ENCODE assay signal across 11 cellular contexts in genomic region chr6:30465582-30466306, GRCh38. TPM values are rescaled to one million over a fixed set of nuclear protein-coding genes. Genes with fewer than 3 reads are reported as not detected.
DNase-seq lines count a peak whose midpoint lies in the region; ATAC-seq, FAIRE-seq and TF ChIP-seq lines count a peak whose summit lies in the region.
"Had no signal": no experiment of that assay in that cellular context is flagged by ENCODE, and none has a peak within 500 bp of the region (broad histone marks: within the 10 kb centered on the region; RNA-seq: fewer than 3 reads in every experiment).

No MANE protein-coding gene starts in this region.

- no peaks in the 10 kb centered on the region for H3K36me3 Mint-ChIP-seq in CD8-positive, alpha-beta memory T cell

- DNase-seq in CD8-positive, alpha-beta memory T cell = no peak
- DNase-seq in fibroblast of the aortic adventitia (ENCODE audit: low read depth) = no peak
- DNase-seq in pancreas = no peak
- no peak for DNase-seq in activated T-cell treated with anti-CD3 and anti-CD28 coated beads for 4 hours
- no peak for DNase-seq in activated CD8-positive, alpha-beta memory T cell treated with anti-CD3 and anti-CD28 coated beads, Interleukin-2, amount 50 U/mL, for 4 hours
- DNase-seq: NCI-H2107, WERI-Rb-1 had no signal

- peak overlapping the region in 6 of 7 donors; percentile 42 to 91 (median 70) for H3K4me3 Mint-ChIP-seq in CD8-positive, alpha-beta memory T cell

- H3K9ac ChIP-seq in SU-DHL-6 (ENCODE audit: low read length) = peak overlapping the region; percentile 11; the same call in 1 of the 2 replicates

- no peaks in the 10 kb centered on the region for H3K79me2 ChIP-seq in SU-DHL-6 (ENCODE audit: insufficient read depth, low read length)

- peak overlapping the region; percentile 9 for H2AFZ ChIP-seq in SU-DHL-6 (ENCODE audit: low read depth, low read length, severe bottlenecking)

- intact Hi-C loops in pancreas (cut with DNase I) = no loop called here

- no peaks in the 10 kb centered on the region for H3K36me3 ChIP-seq in CD8-positive, alpha-beta memory T cell (ENCODE audit: insufficient read depth, low read length)
- H3K36me3 ChIP-seq in SU-DHL-6 (ENCODE audit: low read length) (no peaks in the 10 kb centered on the region), pancreas (no peaks in the 10 kb centered on the region)
- H3K36me3 ChIP-seq: WERI-Rb-1 had no signal

- H3K4me1 Mint-ChIP-seq in CD8-positive, alpha-beta memory T cell = peaks cover 43 to 61% (median 54%) of the 10 kb centered on the region in 3 donors

- WGBS in pancreas, 2 donors = 17 to 20% methylated on average over 13 of the region's 13 CpGs

- TF ChIP-seq CTCF in SU-DHL-6 (IDR thresholded peaks at IDR 0.05; ENCODE audit: insufficient read depth, low read length, poor library complexity, severe bottlenecking) (no peak), fibroblast of the aortic adventitia (IDR thresholded peaks at IDR 0.05; ENCODE audit: insufficient read depth, low read length) (no peak), pancreas (IDR thresholded peaks at IDR 0.05) (no peak)

- peak overlapping the region; percentile 63 for H3K4me3 ChIP-seq in CD8-positive, alpha-beta memory T cell (ENCODE audit: low read length)
- H3K4me3 ChIP-seq in SU-DHL-6 (ENCODE audit: insufficient read depth, low read length, poor library complexity, severe bottlenecking) = peak overlapping the region; percentile 37
- peak overlapping the region; percentile 49 for H3K4me3 ChIP-seq in fibroblast of the aortic adventitia (ENCODE audit: low read depth, low read length)
- peak overlapping the region; percentile 13 to 54 (median 33) for H3K4me3 ChIP-seq in pancreas

- H3K4me2 ChIP-seq in SU-DHL-6 (ENCODE audit: low read depth, low read length, poor library complexity, severe bottlenecking) = peak overlapping the region; percentile 59

- peak overlapping the region in 1 of 8 donors; percentile 15 for H3K27ac Mint-ChIP-seq in CD8-positive, alpha-beta memory T cell

- no peaks in the 10 kb centered on the region for H4K20me1 ChIP-seq in SU-DHL-6 (ENCODE audit: low read depth, low read length)

- TF ChIP-seq POLR2A in GM18505 (IDR thresholded peaks at IDR 0.05; ENCODE audit: borderline replicate concordance, extremely low read depth, insufficient read depth, insufficient read length) = no peak

- H3K9me3 Mint-ChIP-seq in CD8-positive, alpha-beta memory T cell = no peaks in the 10 kb centered on the region

- H3K9me2 ChIP-seq in SU-DHL-6 (replicated peaks; ENCODE audit: insufficient read depth, low read length) = no peaks in the 10 kb centered on the region

- no peaks in the 10 kb centered on the region for H3K9me3 ChIP-seq in CD8-positive, alpha-beta memory T cell (ENCODE audit: low read length)
- no peaks in the 10 kb centered on the region for H3K9me3 ChIP-seq in SU-DHL-6 (ENCODE audit: insufficient read depth, low read length)
- H3K9me3 ChIP-seq in pancreas = no peaks in the 10 kb centered on the region

- H3K27ac ChIP-seq in CD8-positive, alpha-beta memory T cell (ENCODE audit: low read depth, low read length) = no peak overlapping the region
- H3K27ac ChIP-seq in SU-DHL-6 (ENCODE audit: low read depth, low read length) (no peak overlapping the region), pancreas (no peak overlapping the region)
- H3K27ac ChIP-seq: WERI-Rb-1 had no signal

- no peak for FAIRE-seq in pancreas (lab: Jason Lieb, UNC)
- FAIRE-seq: colon had no signal

- peaks cover 90% of the 10 kb centered on the region for H3K27me3 ChIP-seq in CD8-positive, alpha-beta memory T cell (ENCODE audit: insufficient read depth, low read length, poor library complexity, severe bottlenecking)
- H3K27me3 ChIP-seq in SU-DHL-6 (ENCODE audit: low read length) (peaks cover 4% of the 10 kb centered on the region; the same call in 1 of the 2 replicates), pancreas (peaks cover 0 to 70% (median 11%) of the 10 kb centered on the region in 4 donors)

- ATAC-seq in pancreas (peak in 1 of 4 donors; percentile 2), GM18505 (IDR thresholded peaks at IDR 0.05; ENCODE audit: unreplicated experiment) (no peak)
- no peak for ATAC-seq in activated CD4-positive, CD25-positive, alpha-beta regulatory T cell treated with anti-CD3 and anti-CD28 coated beads, Interleukin-2, amount 50 U/mL, for 24 hours

- no peaks in the 10 kb centered on the region for H3F3A ChIP-seq in SU-DHL-6 (ENCODE audit: insufficient read depth)

- peaks cover 46% of the 10 kb centered on the region for H3K4me1 ChIP-seq in CD8-positive, alpha-beta memory T cell (ENCODE audit: insufficient read depth, low read length)
- H3K4me1 ChIP-seq in pancreas = peaks cover 0 to 12% (median 0%) of the 10 kb centered on the region in 3 donors

- CTCF ChIA-PET in CD8-positive, alpha-beta memory T cell (lab: Charles Lee) = interaction anchor here (0.9 to 3.2 kb wide), 5 partner anchors 14 to 255 kb away, joined by 3 to 26 read pairs (median 3); no protein-coding TSS in a partner anchor

- H3K27me3 Mint-ChIP-seq in CD8-positive, alpha-beta memory T cell = peaks cover 66 to 82% of the 10 kb centered on the region in 2 donors

- POLR2A ChIA-PET in CD8-positive, alpha-beta memory T cell (lab: Charles Lee) = interaction anchor here (0.7 to 1.5 kb wide), 4 partner anchors 15 to 132 kb away, joined by 3 to 4 read pairs (median 3); no protein-coding TSS in a partner anchor

RNA-seq across cellular contexts. Expression of gene HLA-E, which starts 23.6 kb away (rescaled TPM):
- total RNA-seq in CD8-positive, alpha-beta memory T cell = 100 to 1,000 TPM; 502 to 511 TPM
- polyA plus RNA-seq in CD8-positive, alpha-beta memory T cell = 2,881 TPM
- 115 and 227 TPM in 2 replicates for total RNA-seq in fibroblast of the aortic adventitia (ENCODE audit: low replicate concordance)
- 100 to 1,000 TPM in 2 of 6 donors, 10 to 100 TPM in 4; 65.7 to 158 (median 81.1) TPM for total RNA-seq in pancreas
- 100 to 1,000 TPM in 1 of 2 donors, 10 to 100 TPM in 1; 85.3 to 131 TPM for polyA plus RNA-seq in pancreas
